8 cellular contexts compared by ENCODE assay signal in the genomic region with DNA sequence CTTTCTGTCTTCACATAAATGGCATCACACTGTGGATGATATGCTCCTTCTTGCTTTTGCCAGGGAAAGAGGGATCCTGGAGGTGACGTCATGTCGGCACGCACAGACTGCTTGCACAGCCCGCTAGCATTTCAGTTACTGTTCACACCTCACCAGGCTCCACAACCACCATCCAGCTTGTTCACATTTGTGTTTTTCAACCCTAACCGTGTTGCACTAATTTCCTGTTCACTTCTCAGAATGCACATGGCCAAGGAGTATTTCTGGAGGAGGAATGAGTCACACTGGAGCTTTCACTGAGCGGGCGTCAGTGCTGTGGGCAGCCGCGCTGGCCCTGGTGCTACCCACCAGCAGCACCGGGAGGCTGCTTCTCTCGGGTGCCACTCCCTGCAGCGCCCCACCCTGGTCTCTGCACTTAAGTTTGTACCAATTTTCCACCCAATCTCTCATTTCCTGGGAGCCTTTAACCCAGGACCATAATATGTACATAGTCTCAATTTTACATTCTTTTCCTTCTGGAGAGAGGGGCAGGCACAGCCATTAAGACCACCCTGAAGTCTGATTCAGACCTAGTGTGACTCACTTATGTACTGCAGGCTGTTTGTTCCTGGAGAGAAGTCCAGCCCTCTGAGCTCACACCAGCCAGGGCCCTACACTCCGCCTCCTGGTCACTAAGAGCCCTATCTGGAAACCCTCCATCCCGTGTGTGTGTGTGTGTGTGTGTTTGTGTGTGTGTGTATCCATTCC.
A peak's percentile ranks its signal among the peaks of the same experiment; 100 is the strongest.
DNase-seq lines count a peak whose midpoint lies in the region; ATAC-seq, FAIRE-seq and TF ChIP-seq lines count a peak whose summit lies in the region.

No MANE protein-coding gene starts in this region.

- H3K27me3 ChIP-seq in IMR-90 (ENCODE audit: control insufficient read depth, insufficient read depth, low read length), result no peaks in the 10 kb centered on the region
- no peaks in the 10 kb centered on the region for H3K27me3 ChIP-seq in stomach smooth muscle (ENCODE audit: control insufficient read depth in 1 of 2, insufficient read depth in 2 of 2, low read length in 2 of 2)

- peak overlapping the region; percentile 92 for H2BK120ac ChIP-seq in IMR-90 (ENCODE audit: low read depth, low read length)

- H3K4me2 ChIP-seq in IMR-90 (ENCODE audit: low read depth, low read length), result peak overlapping the region; percentile 48

- in situ Hi-C loops in IMR-90 (cut with MboI; ENCODE audit: low sequenced_read_pairs), result loop anchor here (5.0 kb wide), 1 partner anchor 140 kb away; no protein-coding TSS in a partner anchor

- dilution Hi-C loops in IMR-90 (cut with HindIII; ENCODE audit: low sequenced_read_pairs, unreplicated experiment), result no loop called here

- peak overlapping the region; percentile 41 for H3K56ac ChIP-seq in IMR-90 (ENCODE audit: extremely low read depth, insufficient read depth, low read length)

- POLR2A ChIA-PET in IMR-90 (lab: Charles Lee; ENCODE audit: unreplicated experiment), result no interaction called here

- ATAC-seq in IMR-90 (ENCODE audit: low read depth), result peak; percentile 73

- peak; percentile 1; the same call in 1 of the 2 replicates for TF ChIP-seq CTCF in IMR-90 (conservative IDR thresholded peaks at IDR 0.05; ENCODE audit: low read depth, low read length)

- TF ChIP-seq POLR2A in GM19099 (IDR thresholded peaks at IDR 0.05; ENCODE audit: extremely low read depth, insufficient read length, low read depth), result peak; percentile 0
- no peak for TF ChIP-seq POLR2A in IMR-90 (IDR thresholded peaks at IDR 0.05; ENCODE audit: low read depth, low read length)
- no peak for TF ChIP-seq POLR2A in H54 (IDR thresholded peaks at IDR 0.05; ENCODE audit: low read depth, low read length)

- H3K14ac ChIP-seq in IMR-90 (replicated peaks; ENCODE audit: low read depth, low read length), result peak overlapping the region; percentile 72

- no TSS peak for BruUV-seq in IMR-90 (replicated peaks; lab: Mats Ljungman, UMichigan)

- H3K27ac ChIP-seq in IMR-90 (ENCODE audit: insufficient read depth, low read length) (peak overlapping the region; percentile 64), stomach smooth muscle (ENCODE audit: low read length) (peak overlapping the region; percentile 75)

- H3K4ac ChIP-seq in IMR-90 (ENCODE audit: low read depth, low read length), result peak overlapping the region; percentile 95

- H3K9ac ChIP-seq in IMR-90 (ENCODE audit: low read depth, low read length) (peak overlapping the region; percentile 10), stomach smooth muscle (ENCODE audit: low read length in 2 of 2) (peak overlapping the region in 1 of 2 donors; percentile 21)

- H4K20me1 ChIP-seq in IMR-90 (ENCODE audit: insufficient read depth, low read length), result no peaks in the 10 kb centered on the region

- H2BK15ac ChIP-seq in IMR-90 (ENCODE audit: low read depth, low read length), result peak overlapping the region; percentile 98

- WGBS in IMR-90 (ENCODE audit: extremely low coverage in 2 of 2, insufficient read length in 1 of 2), 2 experiments, result 0% methylated on average over 7 of the region's 14 CpGs; no CpG with 5 or more reads in 1 of the 2 experiments

- H3K4me1 ChIP-seq in IMR-90 (ENCODE audit: control insufficient read depth, insufficient read depth, low read length), result peaks cover 46% of the 10 kb centered on the region
- H3K4me1 ChIP-seq in stomach smooth muscle (ENCODE audit: control insufficient read depth, insufficient read depth, low read length), result peaks cover 46% of the 10 kb centered on the region

- DNase-seq in IMR-90, result peak; percentile 96
- DNase-seq in activated CD4-positive, alpha-beta T cell treated with anti-CD3 and anti-CD28 coated beads for 4 hours, result peak; percentile 68 to 71
- DNase-seq in dermis blood vessel endothelial cell, result peak; percentile 93
- peak; percentile 86 for DNase-seq in myocyte (ENCODE audit: low read depth)
- no peak for DNase-seq in NCI-H1436 treated with DMSO at 0.1 percent for 48 hours (lab: John Stamatoyannopoulos, UW)
- no peak for DNase-seq in H54 (ENCODE audit: insufficient read length, low spot score)

- H2AK9ac ChIP-seq in IMR-90 (replicated peaks; ENCODE audit: low read depth, low read length, poor library complexity), result peak overlapping the region; percentile 43

- H4K5ac ChIP-seq in IMR-90 (ENCODE audit: low read depth, low read length), result peak overlapping the region; percentile 73

- peaks cover 0 to 21% of the 10 kb centered on the region in 2 experiments; a peak in 2 of 4 replicates for H3K79me1 ChIP-seq in IMR-90 (ENCODE audit: low read depth in 1 of 2, low read length in 2 of 2)

- H3K9me3 ChIP-seq in IMR-90 (ENCODE audit: control insufficient read depth, insufficient read depth, low read length), result no peaks in the 10 kb centered on the region
- no peaks in the 10 kb centered on the region for H3K9me3 ChIP-seq in stomach smooth muscle (ENCODE audit: control insufficient read depth in 2 of 2, low read length in 2 of 2)

- peaks cover 27% of the 10 kb centered on the region for H3K9me1 ChIP-seq in IMR-90 (ENCODE audit: insufficient read depth, low read length)

- peak overlapping the region; percentile 91 for H2BK20ac ChIP-seq in IMR-90 (ENCODE audit: low read depth, low read length)

- H3K36me3 ChIP-seq in IMR-90 (ENCODE audit: control insufficient read depth, insufficient read depth, low read length), result no peaks in the 10 kb centered on the region
- peaks cover 0 to 7% of the 10 kb centered on the region in 2 donors for H3K36me3 ChIP-seq in stomach smooth muscle (ENCODE audit: control insufficient read depth in 2 of 2, insufficient read depth in 2 of 2, low read length in 2 of 2)

- peak overlapping the region; percentile 97 for H2BK5ac ChIP-seq in IMR-90 (ENCODE audit: low read depth, low read length, poor library complexity, severe bottlenecking)

- H3K23ac ChIP-seq in IMR-90 (ENCODE audit: low read depth, low read length), result peak overlapping the region; percentile 97

- no peak; the same call in 1 of the 2 replicates for TF ChIP-seq RAD21 in IMR-90 (IDR thresholded peaks at IDR 0.05; ENCODE audit: low read length)

- no peak for FAIRE-seq in H54 (lab: Jason Lieb, UNC)

- intact Hi-C loops in IMR-90 (cut with micrococcal nuclease), result loop anchor here (1.0 to 2.0 kb wide), 2 partner anchors 35 to 140 kb away; no protein-coding TSS in a partner anchor

- peak overlapping the region; percentile 2 to 86 for H4K8ac ChIP-seq in IMR-90 (ENCODE audit: low read depth in 2 of 2, low read length in 2 of 2)

- H3K4me3 ChIP-seq in IMR-90 (ENCODE audit: insufficient read depth, low read depth, low read length), result no peak overlapping the region
- peak overlapping the region in 1 of 2 donors; percentile 52 for H3K4me3 ChIP-seq in stomach smooth muscle (ENCODE audit: low read length in 2 of 2)

- peak overlapping the region; percentile 89 for H4K91ac ChIP-seq in IMR-90 (ENCODE audit: insufficient read depth, low read depth, low read length)

- H2AK5ac ChIP-seq in IMR-90 (ENCODE audit: low read depth, low read length), result peak overlapping the region; percentile 96

- CTCF ChIA-PET in IMR-90 (lab: Yijun Ruan, JAX), result interaction anchor here (0.5 to 3.5 kb wide), 4 partner anchors 30 to 731 kb away, joined by 3 to 19 read pairs (median 6); no protein-coding TSS in a partner anchor

- peak overlapping the region; percentile 98 for H3K18ac ChIP-seq in IMR-90 (ENCODE audit: low read depth, low read length)

- H2AFZ ChIP-seq in IMR-90 (replicated peaks; ENCODE audit: low read length, poor library complexity), result peak overlapping the region; percentile 67

TF ChIP-seq in IMR-90, 13 proteins besides CTCF, POLR2A, EP300 and RAD21:
- TF ChIP-seq CEBPB (IDR thresholded peaks at IDR 0.05; ENCODE audit: low read depth, low read length) (no peak; the same call in none of the 2 replicates), NFE2L2 (IDR thresholded peaks at IDR 0.05; ENCODE audit: low read depth, low read length) (no peak), BHLHE40 (IDR thresholded peaks at IDR 0.05; ENCODE audit: low read depth, low read length) (peak; percentile 40; the same call in 1 of the 2 replicates), FOS (IDR thresholded peaks at IDR 0.05; ENCODE audit: low read depth, low read length) (peak; percentile 53), MXI1 (IDR thresholded peaks at IDR 0.05; ENCODE audit: borderline replicate concordance, low read depth, low read length) (0 out of 2 replicates have a peak, but pooled peaks have one; percentile 15)
- TF ChIP-seq, protein P1, sequence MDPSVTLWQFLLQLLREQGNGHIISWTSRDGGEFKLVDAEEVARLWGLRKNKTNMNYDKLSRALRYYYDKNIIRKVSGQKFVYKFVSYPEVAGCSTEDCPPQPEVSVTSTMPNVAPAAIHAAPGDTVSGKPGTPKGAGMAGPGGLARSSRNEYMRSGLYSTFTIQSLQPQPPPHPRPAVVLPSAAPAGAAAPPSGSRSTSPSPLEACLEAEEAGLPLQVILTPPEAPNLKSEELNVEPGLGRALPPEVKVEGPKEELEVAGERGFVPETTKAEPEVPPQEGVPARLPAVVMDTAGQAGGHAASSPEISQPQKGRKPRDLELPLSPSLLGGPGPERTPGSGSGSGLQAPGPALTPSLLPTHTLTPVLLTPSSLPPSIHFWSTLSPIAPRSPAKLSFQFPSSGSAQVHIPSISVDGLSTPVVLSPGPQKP (IDR thresholded peaks at IDR 0.05; ENCODE audit: borderline replicate concordance, low read depth, low read length), result no peak

Comparison
In these comparisons a context has a peak if more than half of its experiments do, and no peak if none do; other contexts are left out.
1. DNase-seq: peak in IMR-90 (single experiment), activated CD4-positive, alpha-beta T cell treated with anti-CD3 and anti-CD28 coated beads for 4 hours (2 of 2), dermis blood vessel endothelial cell (single experiment) and myocyte (single experiment); none in NCI-H1436 treated with DMSO at 0.1 percent for 48 hours (single experiment) and H54 (single experiment).